ENCODE assay signal across 8 cellular contexts in the genomic region with DNA sequence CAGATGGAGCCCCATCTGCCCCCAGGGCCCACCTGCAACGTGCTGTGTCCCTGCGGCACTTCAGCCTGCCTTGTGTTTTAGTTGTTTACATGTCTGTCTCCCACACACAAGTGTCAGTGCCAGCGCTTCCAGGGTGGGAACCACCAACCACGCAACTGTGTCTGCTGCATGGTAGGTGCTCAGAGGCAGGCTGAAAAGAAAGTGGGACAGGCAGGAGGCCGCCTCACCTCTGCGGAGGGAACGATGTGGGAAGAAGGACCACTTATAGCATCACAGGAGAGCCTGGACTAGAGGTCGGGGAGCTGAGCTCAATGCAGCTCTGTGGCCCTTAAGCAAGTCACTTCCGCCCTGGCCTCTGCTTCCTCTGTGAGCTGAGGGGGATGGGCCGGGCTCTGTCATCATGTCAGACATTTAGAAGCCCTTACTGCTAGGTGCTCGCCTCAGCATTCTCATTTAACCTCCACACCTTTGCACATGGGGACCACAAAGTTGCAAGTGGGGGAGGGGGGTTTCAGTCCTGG. TPM values are rescaled to one million over a fixed set of nuclear protein-coding genes. Genes with fewer than 3 reads are reported as not detected.
A peak's percentile ranks its signal among the peaks of the same experiment; 100 is the strongest.
DNase-seq lines count a peak whose midpoint lies in the region; ATAC-seq and TF ChIP-seq lines count a peak whose summit lies in the region.

No MANE protein-coding gene starts in this region.

- no peaks in the 10 kb centered on the region for H3K27me3 Mint-ChIP-seq in WTC11 (ENCODE audit: low read depth)
- no peaks in the 10 kb centered on the region for H3K27me3 Mint-ChIP-seq in natural killer cell treated with Interleukin-12 subunit alpha and Interleukin-12 subunit beta and Interleukin-15 and Interleukin-18, amount 100 ng/mL, for 72 hours

- WGBS in suprapubic skin, result 60% methylated on average over 11 of the region's 11 CpGs

- TF ChIP-seq EP300 in suprapubic skin (IDR thresholded peaks at IDR 0.05), result no peak

- CTCF ChIA-PET in WTC11 (lab: Charles Lee), result interaction anchor here (0.6 to 3.6 kb wide), 17 partner anchors 9 to 232 kb away, joined by 3 to 18 read pairs (median 6); partner anchors contain the start of gene SLC9A1

- peaks cover 39% of the 10 kb centered on the region for H3K4me1 Mint-ChIP-seq in WTC11
- peaks cover 44 to 47% of the 10 kb centered on the region in 2 donors for H3K4me1 Mint-ChIP-seq in natural killer cell treated with Interleukin-12 subunit alpha and Interleukin-12 subunit beta and Interleukin-15 and Interleukin-18, amount 100 ng/mL, for 72 hours (ENCODE audit: low read depth in 2 of 2)

- H3K4me1 ChIP-seq in suprapubic skin, result peaks cover 70% of the 10 kb centered on the region

- POLR2A ChIA-PET in WTC11 (lab: Charles Lee), result interaction anchor here (1.1 kb wide), 1 partner anchor 18 kb away, joined by 4 read pairs; the partner anchor contains the start of gene SLC9A1

- H3K36me3 ChIP-seq in suprapubic skin, result no peaks in the 10 kb centered on the region

- no peak overlapping the region for H3K4me3 Mint-ChIP-seq in WTC11
- H3K4me3 Mint-ChIP-seq in natural killer cell treated with Interleukin-12 subunit alpha and Interleukin-12 subunit beta and Interleukin-15 and Interleukin-18, amount 100 ng/mL, for 72 hours, result peak overlapping the region; percentile 88

- peak overlapping the region; percentile 76 for H3K27ac ChIP-seq in suprapubic skin

- no peaks in the 10 kb centered on the region for H3K36me3 Mint-ChIP-seq in WTC11
- H3K36me3 Mint-ChIP-seq in natural killer cell treated with Interleukin-12 subunit alpha and Interleukin-12 subunit beta and Interleukin-15 and Interleukin-18, amount 100 ng/mL, for 72 hours, result no peaks in the 10 kb centered on the region

- ATAC-seq in WTC11 (peak; percentile 7; the same call in 1 of the 2 replicates), HG02973 (IDR thresholded peaks at IDR 0.05; ENCODE audit: unreplicated experiment) (no peak)
- peak; percentile 90 to 95 for ATAC-seq in natural killer cell treated with Interleukin-12 subunit alpha and Interleukin-12 subunit beta and Interleukin-15 and Interleukin-18, amount 100 ng/mL, for 72 hours

- no peaks in the 10 kb centered on the region for H3K27me3 ChIP-seq in suprapubic skin

- no peak for TF ChIP-seq POLR2A in suprapubic skin (IDR thresholded peaks at IDR 0.05)

- no peaks in the 10 kb centered on the region for H3K9me3 Mint-ChIP-seq in WTC11
- no peaks in the 10 kb centered on the region for H3K9me3 Mint-ChIP-seq in natural killer cell treated with Interleukin-12 subunit alpha and Interleukin-12 subunit beta and Interleukin-15 and Interleukin-18, amount 100 ng/mL, for 72 hours

- TF ChIP-seq CTCF in WTC11 (IDR thresholded peaks at IDR 0.05) (no peak), suprapubic skin (IDR thresholded peaks at IDR 0.05) (no peak)

- H3K9me3 ChIP-seq in suprapubic skin, result no peaks in the 10 kb centered on the region

- peak; percentile 91 for DNase-seq in NK-92 treated with Interleukin-12 subunit alpha and Interleukin-12 subunit beta, amount 100 ng/mL, for 24 hours (lab: John Stamatoyannopoulos, UW)
- DNase-seq in NK-92 (lab: John Stamatoyannopoulos, UW; ENCODE audit: unreplicated experiment) (no peak), WTC11 (ENCODE audit: low spot score) (no peak), cerebellar cortex (ENCODE audit: low spot score) (peak; percentile 63), suprapubic skin (ENCODE audit: low spot score in 2 of 2) (peak in 1 of 2 donors; percentile 89), T1000 (lab: John Stamatoyannopoulos, UW) (no peak)
- peak; percentile 90 for DNase-seq in natural killer cell treated with Interleukin-12 subunit alpha and Interleukin-12 subunit beta and Interleukin-15 and Interleukin-18, amount 100 ng/mL, for 72 hours (ENCODE audit: low spot score)

- H3K4me3 ChIP-seq in suprapubic skin, result no peak overlapping the region

- peak overlapping the region; percentile 42; the same call in 1 of the 2 replicates for H3K27ac Mint-ChIP-seq in WTC11
- H3K27ac Mint-ChIP-seq in natural killer cell treated with Interleukin-12 subunit alpha and Interleukin-12 subunit beta and Interleukin-15 and Interleukin-18, amount 100 ng/mL, for 72 hours, result peak overlapping the region; percentile 96 to 98

TF ChIP-seq in WTC11, 78 proteins besides CTCF, POLR2A, EP300 and RAD21 (continues in another document):
- TF ChIP-seq NFATC4 (CRISPR knock-in tag; IDR thresholded peaks at IDR 0.05) (no peak), IRF1 (CRISPR knock-in tag; IDR thresholded peaks at IDR 0.05) (no peak), MXD4 (CRISPR knock-in tag; IDR thresholded peaks at IDR 0.05; ENCODE audit: borderline replicate concordance) (no peak), STAT6 (CRISPR knock-in tag; conservative IDR thresholded peaks at IDR 0.05; ENCODE audit: low read depth) (no peak), ZNF263 (CRISPR knock-in tag; IDR thresholded peaks at IDR 0.05; ENCODE audit: low read depth) (no peak), HMGA2 (CRISPR knock-in tag; IDR thresholded peaks at IDR 0.05) (no peak), SOX15 (CRISPR knock-in tag; IDR thresholded peaks at IDR 0.05) (no peak), USF1 (CRISPR knock-in tag; IDR thresholded peaks at IDR 0.05) (no peak), ESRRA (CRISPR knock-in tag; IDR thresholded peaks at IDR 0.05; ENCODE audit: borderline replicate concordance) (no peak), RELA (CRISPR knock-in tag; IDR thresholded peaks at IDR 0.05; ENCODE audit: borderline replicate concordance) (no peak), E2F5 (CRISPR knock-in tag; IDR thresholded peaks at IDR 0.05) (no peak), FOXP1 (CRISPR knock-in tag; IDR thresholded peaks at IDR 0.05; ENCODE audit: borderline replicate concordance) (no peak)

RNA-seq across cellular contexts. Expression of gene SLC9A1, which starts 17.8 kb away (rescaled TPM):
- total RNA-seq in WTC11 (2021), result 22.0 to 25.1 TPM (median 22.5 TPM) in 3 replicates
- 10 to 100 TPM; 25.3 to 31.4 TPM for total RNA-seq in natural killer cell treated with Interleukin-12 subunit alpha and Interleukin-12 subunit beta and Interleukin-15 and Interleukin-18, amount 100 ng/mL, for 72 hours
- 10 to 100 TPM; 18.1 to 28.1 (median 25.2) TPM for total RNA-seq in suprapubic skin

Comparison
In these comparisons a context has a peak if more than half of its experiments do, and no peak if none do; other contexts are left out.
1. DNase-seq: peak in NK-92 treated with Interleukin-12 subunit alpha and Interleukin-12 subunit beta, amount 100 ng/mL, for 24 hours (single experiment), cerebellar cortex (single experiment) and natural killer cell treated with Interleukin-12 subunit alpha and Interleukin-12 subunit beta and Interleukin-15 and Interleukin-18, amount 100 ng/mL, for 72 hours (single experiment); none in NK-92 (single experiment), WTC11 (single experiment) and T1000 (single experiment).